26 cellular contexts compared by ENCODE assay signal in genomic region chr10:117322258-117322657, GRCh38. TPM values are rescaled to one million over a fixed set of nuclear protein-coding genes. Genes with fewer than 3 reads are reported as not detected.
DNase-seq lines count a peak whose midpoint lies in the region; ATAC-seq and TF ChIP-seq lines count a peak whose summit lies in the region.
"Had no signal": no experiment of that assay in that cellular context is flagged by ENCODE, and none has a peak within 500 bp of the region (broad histone marks: within the 10 kb centered on the region; RNA-seq: fewer than 3 reads in every experiment).

No MANE protein-coding gene starts in this region.

- H3K27me3 ChIP-seq in cardiac muscle cell, result no peaks in the 10 kb centered on the region
- no peaks in the 10 kb centered on the region for H3K27me3 ChIP-seq in right cardiac atrium (ENCODE audit: control insufficient read depth, insufficient read depth)
- no peaks in the 10 kb centered on the region for H3K27me3 ChIP-seq in brain microvascular endothelial cell (replicated peaks)
- H3K27me3 ChIP-seq: body of pancreas had no signal

- H3K36me3 ChIP-seq in cardiac muscle cell (no peaks in the 10 kb centered on the region), brain microvascular endothelial cell (replicated peaks) (no peaks in the 10 kb centered on the region)

- peaks cover 20% of the 10 kb centered on the region for H3K36me3 Mint-ChIP-seq in memory B cell

- H3K27ac Mint-ChIP-seq in memory B cell, result peak overlapping the region; percentile 74
- H3K27ac Mint-ChIP-seq: activated CD4-positive, alpha-beta T cell treated with anti-CD3 and anti-CD28 coated beads for 36 hours; activated naive CD8-positive, alpha-beta T cell treated with anti-CD3 and anti-CD28 coated beads for 36 hours; activated T-helper 1 cell treated with anti-CD3 and anti-CD28 coated beads, Interleukin-12 subunit alpha, Interleukin-12 subunit beta, Interleukin-2, Interleukin-4 antibody, amounts not matched to agents 30 ng/mL and 10 ng/mL and 1 ng/mL, durations not matched to agents 14 hours and 24 hours and 36 hours; B cell; nephron had no signal

- H3K27me3 Mint-ChIP-seq in memory B cell, result no peaks in the 10 kb centered on the region
- H3K27me3 Mint-ChIP-seq: activated CD4-positive, alpha-beta T cell treated with anti-CD3 and anti-CD28 coated beads for 36 hours; activated naive CD8-positive, alpha-beta T cell treated with anti-CD3 and anti-CD28 coated beads for 36 hours; B cell had no signal

- intact Hi-C loops in right cardiac atrium (cut with DNase I), result loop anchor here in 1 of 4 donors (5.0 kb wide), 1 partner anchor 105 kb away; no protein-coding TSS in a partner anchor

- in situ Hi-C loops in brain microvascular endothelial cell (cut with HindIII; ENCODE audit: low pct_ligation_motif_present, low sequenced_read_pairs), result no loop called here

- no peaks in the 10 kb centered on the region for H3K9me3 Mint-ChIP-seq in memory B cell
- H3K9me3 Mint-ChIP-seq: activated T-helper 1 cell treated with anti-CD3 and anti-CD28 coated beads, Interleukin-12 subunit alpha, Interleukin-12 subunit beta, Interleukin-2, Interleukin-4 antibody, amounts not matched to agents 30 ng/mL and 10 ng/mL and 1 ng/mL, durations not matched to agents 14 hours and 24 hours and 36 hours had no signal

- TF ChIP-seq CTCF in cardiac muscle cell (IDR thresholded peaks at IDR 0.05; ENCODE audit: low read depth, low read length) (no peak), brain microvascular endothelial cell (IDR thresholded peaks at IDR 0.05; ENCODE audit: low read depth, low read length, missing control alignments) (peak; percentile 32)

- no peaks in the 10 kb centered on the region for H3K9me3 ChIP-seq in cardiac muscle cell (ENCODE audit: low read depth)
- H3K9me3 ChIP-seq in right cardiac atrium (ENCODE audit: control insufficient read depth, low read length), result no peaks in the 10 kb centered on the region
- H3K9me3 ChIP-seq: body of pancreas had no signal

- ATAC-seq in right cardiac atrium, result no peak
- ATAC-seq in memory B cell (ENCODE audit: low read depth), result no peak
- no peak for ATAC-seq in GM21367 (IDR thresholded peaks at IDR 0.05; ENCODE audit: unreplicated experiment)
- ATAC-seq in GM18502 (IDR thresholded peaks at IDR 0.05; ENCODE audit: poor library complexity, unreplicated experiment), result no peak
- ATAC-seq: activated CD4-positive, alpha-beta T cell treated with anti-CD3 and anti-CD28 coated beads for 36 hours; body of pancreas had no signal

- 61% methylated on average over 4 of the region's 4 CpGs for WGBS in right cardiac atrium

- H3K4me3 ChIP-seq in cardiac muscle cell (no peak overlapping the region), right cardiac atrium (ENCODE audit: low read length) (no peak overlapping the region), brain microvascular endothelial cell (ENCODE audit: low read depth, low read length) (no peak overlapping the region)
- H3K4me3 ChIP-seq: body of pancreas, skin epidermis had no signal

- peak in 1 of 2 donors; percentile 13 for DNase-seq in cardiac muscle cell (ENCODE audit: low read depth in 1 of 2, low spot score in 1 of 2)
- no peak for DNase-seq in right cardiac atrium
- DNase-seq in brain microvascular endothelial cell, result peak; percentile 24
- no peak for DNase-seq in memory B cell (ENCODE audit: low spot score in 2 of 2)
- DNase-seq in NCI-H526 treated with DMSO at 0.1 percent for 48 hours (lab: John Stamatoyannopoulos, UW), result no peak
- DNase-seq in activated T-cell treated with anti-CD3 and anti-CD28 coated beads, Interleukin-2, amount 50 U/mL, for 1 hour, result no peak
- DNase-seq: activated CD4-positive, alpha-beta T cell treated with anti-CD3 and anti-CD28 coated beads for 36 hours; activated naive CD8-positive, alpha-beta T cell treated with anti-CD3 and anti-CD28 coated beads for 36 hours; body of pancreas; DMS79 treated with DMSO at 0.1 percent for 48 hours; hypothalamus; kidney glomerular epithelial cell; mesendoderm; NCI-H1417; NCI-H524; stimulated activated CD4-positive, alpha-beta T cell treated with anti-CD3 and anti-CD28 coated beads, Interleukin-2, amount 100 ng/mL, for 24 hours; stimulated activated naive CD4-positive, alpha-beta T cell treated with Interleukin-2 at 50 U/mL for 16 hours; T1000; trophoblast cell had no signal

- peaks cover 10% of the 10 kb centered on the region for H3K4me1 ChIP-seq in cardiac muscle cell (ENCODE audit: low read depth)
- H3K4me1 ChIP-seq in right cardiac atrium (ENCODE audit: control insufficient read depth, insufficient read depth, low read length), result no peaks in the 10 kb centered on the region

- no peak overlapping the region for H3K4me3 Mint-ChIP-seq in memory B cell
- H3K4me3 Mint-ChIP-seq: activated CD4-positive, alpha-beta T cell treated with anti-CD3 and anti-CD28 coated beads for 36 hours; activated naive CD8-positive, alpha-beta T cell treated with anti-CD3 and anti-CD28 coated beads for 36 hours; activated T-helper 1 cell treated with anti-CD3 and anti-CD28 coated beads, Interleukin-12 subunit alpha, Interleukin-12 subunit beta, Interleukin-2, Interleukin-4 antibody, amounts not matched to agents 30 ng/mL and 10 ng/mL and 1 ng/mL, durations not matched to agents 14 hours and 24 hours and 36 hours; B cell; nephron had no signal

- peaks cover 2% of the 10 kb centered on the region for H3K4me1 Mint-ChIP-seq in memory B cell
- H3K4me1 Mint-ChIP-seq: activated CD4-positive, alpha-beta T cell treated with anti-CD3 and anti-CD28 coated beads for 36 hours; B cell; nephron had no signal

- H3K27ac ChIP-seq in cardiac muscle cell (peak overlapping the region; percentile 39), right cardiac atrium (ENCODE audit: low read length) (no peak overlapping the region), brain microvascular endothelial cell (no peak overlapping the region)
- H3K27ac ChIP-seq: 22Rv1, body of pancreas, skin epidermis had no signal

RNA-seq across cellular contexts. Expression of gene PDZD8, which starts 53.0 kb away (rescaled TPM):
- 6.9 and 12.9 TPM in 2 replicates for total RNA-seq in cardiac muscle cell
- 4.7 and 9.9 TPM in 2 replicates for polyA plus RNA-seq in cardiac muscle cell
- 10 to 100 TPM; 17.5 to 25.9 (median 24.4) TPM for total RNA-seq in right cardiac atrium
- polyA plus RNA-seq in right cardiac atrium, result 3.7 TPM
